In the genomic region with DNA sequence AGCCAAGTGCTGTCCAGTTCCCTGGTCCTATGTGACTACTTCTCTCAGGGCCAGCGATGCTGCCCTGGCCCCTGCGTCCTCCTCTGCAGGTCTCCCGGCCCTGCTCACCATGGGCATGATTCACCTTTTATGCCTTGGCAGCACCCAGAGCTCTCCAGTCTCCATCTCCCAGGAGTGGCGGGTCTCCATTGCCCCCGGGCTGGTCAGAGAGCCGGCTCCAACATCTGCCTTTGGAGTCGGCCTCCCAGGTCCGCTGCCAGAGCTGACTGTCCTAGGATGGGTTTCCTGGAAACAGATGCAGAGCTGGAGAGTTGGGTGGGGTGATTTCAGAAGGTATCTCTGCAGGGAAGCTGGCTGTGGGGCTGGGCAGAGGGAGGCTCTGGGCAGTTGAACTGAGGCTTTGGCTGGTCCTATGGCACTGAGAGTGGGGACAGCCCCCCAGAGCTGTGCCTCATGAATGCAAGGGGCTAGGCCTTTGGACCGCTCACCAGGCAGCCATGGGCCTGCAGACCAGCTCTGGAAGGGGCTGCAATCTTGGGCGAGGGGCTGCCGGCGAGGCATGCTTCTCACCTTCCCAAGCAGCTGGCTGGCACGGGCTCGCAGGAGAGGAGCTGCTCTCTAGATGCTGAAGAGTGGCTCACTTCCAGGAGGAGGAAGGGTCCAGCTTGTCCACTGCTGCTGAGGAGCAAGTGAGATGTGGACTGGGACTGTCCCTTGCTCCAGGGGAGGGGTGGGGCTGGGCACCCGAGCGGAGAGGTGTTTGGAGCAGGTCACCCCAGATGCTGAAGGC, we compare ENCODE assay signal across 17 cellular contexts. TPM values are rescaled to one million over a fixed set of nuclear protein-coding genes. Genes with fewer than 3 reads are reported as not detected.
DNase-seq lines count a peak whose midpoint lies in the region; ATAC-seq, FAIRE-seq and TF ChIP-seq lines count a peak whose summit lies in the region.
"Had no signal": no experiment of that assay in that cellular context is flagged by ENCODE, and none has a peak within 500 bp of the region (broad histone marks: within the 10 kb centered on the region; RNA-seq: fewer than 3 reads in every experiment).

No MANE protein-coding gene starts in this region.

- peak overlapping the region; percentile 85 for H3K4me2 ChIP-seq in HepG2 (ENCODE audit: low read depth, low read length)

- CTCF ChIA-PET in AG04450 (lab: Charles Lee), result interaction anchor here (1.0 kb wide), 1 partner anchor 9 kb away, joined by 3 read pairs; no protein-coding TSS in a partner anchor
- CTCF ChIA-PET in HepG2 (lab: Yijun Ruan, JAX; ENCODE audit: low intra/inter-chr PET ratio, low total read pairs), result no interaction called here

- H3K27ac ChIP-seq in AG04450 (ENCODE audit: low read depth, low read length), result peak overlapping the region; percentile 39
- no peak overlapping the region for H3K27ac ChIP-seq in HepG2 (ENCODE audit: extremely low read length, insufficient read depth, low read length)
- H3K27ac ChIP-seq in sigmoid colon, result peak overlapping the region; percentile 60 to 67 (median 64)

- no peak; the same call in 2 of the 3 replicates for ATAC-seq in HepG2
- no peak for ATAC-seq in HG03095 (IDR thresholded peaks at IDR 0.05; ENCODE audit: unreplicated experiment)
- no peak for ATAC-seq in HG02885 (IDR thresholded peaks at IDR 0.05; ENCODE audit: poor library complexity, unreplicated experiment)
- ATAC-seq: Panc1; stimulated activated naive CD8-positive, alpha-beta T cell treated with anti-CD3 and anti-CD28 coated beads, Interleukin-15, amount 100 ng/mL, for 72 hours had no signal

- POLR2A ChIA-PET in AG04450 (lab: Yijun Ruan, JAX) (interaction anchor here (0.8 to 1.4 kb wide), 4 partner anchors 9 to 49 kb away, joined by 3 to 5 read pairs (median 3); no protein-coding TSS in a partner anchor), HepG2 (lab: Yijun Ruan, JAX) (interaction anchor here (1.1 to 1.2 kb wide), 2 partner anchors 72 to 288 kb away, joined by 3 read pairs; a partner anchor contains a TSS)

- H3K27me3 ChIP-seq in AG04450 (ENCODE audit: control insufficient read depth, insufficient read depth, low read length), result peaks cover 2% of the 10 kb centered on the region
- H3K27me3 ChIP-seq in adipocyte (replicated peaks; ENCODE audit: control insufficient read depth, insufficient read depth, low read length), result no peaks in the 10 kb centered on the region
- H3K27me3 ChIP-seq in HepG2 (ENCODE audit: control insufficient read depth in 1 of 2, insufficient read depth in 2 of 2, low read length in 2 of 2), result peaks cover 0 to 14% of the 10 kb centered on the region in 2 experiments; a peak in 2 of 5 replicates
- no peaks in the 10 kb centered on the region for H3K27me3 ChIP-seq in sigmoid colon

- H3K9me3 ChIP-seq in AG04450 (ENCODE audit: control insufficient read depth, insufficient read depth, low read length) (no peaks in the 10 kb centered on the region; the same call in 1 of the 2 replicates), adipocyte (ENCODE audit: control insufficient read depth, low read length) (no peaks in the 10 kb centered on the region), HepG2 (ENCODE audit: low read length) (no peaks in the 10 kb centered on the region), sigmoid colon (no peaks in the 10 kb centered on the region)

- WGBS in HepG2 (ENCODE audit: low lambda C conversion rate), result 80% methylated on average over 6 of the region's 16 CpGs
- WGBS in sigmoid colon, 2 donors, result 81 to 86% methylated on average over 16 of the region's 16 CpGs

- no TSS peak for BruUV-seq in HepG2 (replicated peaks; lab: Mats Ljungman, UMichigan)

- in situ Hi-C loops in HepG2 (cut with HindIII; ENCODE audit: extremely low pct_ligation_motif_present, low pct_unique_long_range_greater_than_20kb), result no loop called here

- no peak overlapping the region for H2AFZ ChIP-seq in HepG2 (ENCODE audit: low read length)

- H3K9ac ChIP-seq in adipocyte (ENCODE audit: low read length) (peak overlapping the region; percentile 73), HepG2 (ENCODE audit: insufficient read depth, low read depth, low read length) (no peak overlapping the region)

- TF ChIP-seq CTCF in AG04450 (IDR thresholded peaks at IDR 0.05; ENCODE audit: low read depth, low read length), result no peak
- no peak for TF ChIP-seq CTCF in HepG2 (CRISPR knock-in tag; IDR thresholded peaks at IDR 0.05)
- TF ChIP-seq CTCF in sigmoid colon (IDR thresholded peaks at IDR 0.05), result no peak

- no peaks in the 10 kb centered on the region for H3K79me2 ChIP-seq in HepG2 (ENCODE audit: insufficient read depth, low read length)

- no peaks in the 10 kb centered on the region for H4K20me1 ChIP-seq in HepG2 (ENCODE audit: insufficient read depth, low read length)

- TF ChIP-seq RAD21 in HepG2 (CRISPR knock-in tag; IDR thresholded peaks at IDR 0.05), result no peak

- DNase-seq in AG04450 (ENCODE audit: low read depth, low spot score) (no peak), adipocyte (ENCODE audit: low read depth) (no peak), HepG2 (ENCODE audit: low spot score) (no peak), sigmoid colon (peak; percentile 63), OCI-M1 (lab: John Stamatoyannopoulos, UW) (no peak)
- no peak for DNase-seq in stimulated activated CD4-positive, alpha-beta T cell treated with anti-CD3 and anti-CD28 coated beads, Interleukin-4, amount 100 ng/mL, for 24 hours
- DNase-seq: activated CD4-positive, alpha-beta T cell treated with anti-CD3 and anti-CD28 coated beads, Interleukin-2, amount 10 ng/mL, durations not matched to agents 7 days and 5 days; Calu3; effector CD4-positive, alpha-beta T cell; Karpas-422; NCI-H187; NCI-H510A; T-helper 2 cell had no signal

- H3K4me1 ChIP-seq in adipocyte (ENCODE audit: control insufficient read depth, insufficient read depth, low read length) (peaks cover 29% of the 10 kb centered on the region), HepG2 (ENCODE audit: insufficient read depth, low read length) (peaks cover 70% of the 10 kb centered on the region), sigmoid colon (peaks cover 0 to 80% (median 79%) of the 10 kb centered on the region in 4 donors)

- TF ChIP-seq EP300 in HepG2 (IDR thresholded peaks at IDR 0.05; ENCODE audit: low read depth in 2 of 2, low read length in 2 of 2), result no peak
- TF ChIP-seq EP300 in HepG2 (CRISPR knock-in tag; IDR thresholded peaks at IDR 0.05; ENCODE audit: borderline replicate concordance), result no peak
- no peak for TF ChIP-seq EP300 in sigmoid colon (IDR thresholded peaks at IDR 0.05)

- intact Hi-C loops in HepG2 (cut with micrococcal nuclease; ENCODE audit: unreplicated experiment) (no loop called here), sigmoid colon (cut with DNase I) (no loop called here)

- TF ChIP-seq POLR2A in HepG2 (IDR thresholded peaks at IDR 0.05; ENCODE audit: insufficient read depth in 1 of 2, low read depth in 2 of 2, low read length in 2 of 2), result no peak
- no peak for TF ChIP-seq POLR2A in sigmoid colon (IDR thresholded peaks at IDR 0.05)

- H3K4me3 ChIP-seq in AG04450 (ENCODE audit: low read depth, low read length) (no peak overlapping the region), adipocyte (ENCODE audit: low read length) (no peak overlapping the region), HepG2 (replicated peaks in 1 of 3; ENCODE audit: insufficient read depth in 1 of 3, low read depth in 2 of 3, low read length in 3 of 3) (peak overlapping the region in 2 of 3 experiments; percentile 21 to 61; a peak in 1 of 6 replicates), sigmoid colon (no peak overlapping the region)

- FAIRE-seq in HepG2 (lab: Jason Lieb, UNC), result no peak

- H3K36me3 ChIP-seq in adipocyte (ENCODE audit: control insufficient read depth, insufficient read depth, low read length, severe bottlenecking) (no peaks in the 10 kb centered on the region), HepG2 (replicated peaks in 1 of 2; ENCODE audit: control insufficient read depth in 1 of 2, insufficient read depth in 2 of 2, low read length in 2 of 2) (no peaks in the 10 kb centered on the region), sigmoid colon (no peaks in the 10 kb centered on the region)

TF ChIP-seq in HepG2, 621 proteins besides CTCF, POLR2A, EP300 and RAD21 (continues in another document):
- TF ChIP-seq ZNF749 (CRISPR knock-in tag; IDR thresholded peaks at IDR 0.05; ENCODE audit: borderline replicate concordance) (0 out of 2 replicates have a peak, but pooled peaks have one; percentile 23), SMAD1 (CRISPR knock-in tag; IDR thresholded peaks at IDR 0.05; ENCODE audit: borderline replicate concordance, low read depth) (no peak)

RNA-seq across cellular contexts. Expression of a gene that starts 59.8 kb away (rescaled TPM):
- polyA plus RNA-seq in AG04450 (2011; rRNA removed) (22.4 and 34.1 TPM in 2 replicates), HepG2 (2011; rRNA removed) (34.5 and 42.2 TPM in 2 replicates), sigmoid colon (10 to 100 TPM; 12.0 to 25.1 (median 12.7) TPM)
- 31.3 and 39.9 TPM in 2 replicates for polyA minus RNA-seq in AG04450 (2011; rRNA and poly(A)+ RNA removed)
- total RNA-seq in HepG2 (2016; rRNA removed; fragmentation: Illumina TruSeq; extraction: Trizol) (68.4 and 84.6 TPM in 2 replicates), sigmoid colon (10 to 100 TPM; 13.2 to 27.4 (median 17.1) TPM)
- 8.0 TPM in 2 replicates for total RNA-seq in HepG2 (2016; cell fraction: cytosol; rRNA removed; fragmentation: Illumina TruSeq; extraction: Trizol; ENCODE audit: low read depth)
- 60.2 and 86.4 TPM in 2 replicates for total RNA-seq in HepG2 (2016; cell fraction: insoluble cytoplasmic fraction; rRNA removed; fragmentation: Illumina TruSeq; extraction: Trizol)
- 38.4 and 40.3 TPM in 2 replicates for total RNA-seq in HepG2 (2016; cell fraction: membrane; rRNA removed; fragmentation: Illumina TruSeq; extraction: Trizol)
- 59.1 and 66.3 TPM in 2 replicates for total RNA-seq in HepG2 (2016; cell fraction: nucleus; rRNA removed; fragmentation: Illumina TruSeq; extraction: Trizol)
- 35.2 and 53.7 TPM in 2 replicates for polyA plus RNA-seq in HepG2 (2011; cell fraction: cytosol; rRNA removed)
- 38.8 and 44.3 TPM in 2 replicates for polyA plus RNA-seq in HepG2 (2011; cell fraction: nucleus; rRNA removed)
- 50.2 and 79.5 TPM in 2 replicates for polyA plus RNA-seq in HepG2 (2012)
- polyA plus RNA-seq in HepG2 (2016; cell fraction: cytosol; fragmentation: Illumina TruSeq; extraction: Trizol; ENCODE audit: low read depth), result 5.2 and 5.6 TPM in 2 replicates
- 70.3 and 83.1 TPM in 2 replicates for polyA plus RNA-seq in HepG2 (2016; cell fraction: insoluble cytoplasmic fraction; fragmentation: Illumina TruSeq; extraction: Trizol; ENCODE audit: low read depth)
- 24.6 and 27.0 TPM in 2 replicates for polyA plus RNA-seq in HepG2 (2016; cell fraction: membrane; fragmentation: Illumina TruSeq; extraction: Trizol; ENCODE audit: low read depth)
- 106 and 113 TPM in 2 replicates for polyA plus RNA-seq in HepG2 (2016; cell fraction: nucleus; fragmentation: Illumina TruSeq; extraction: Trizol; ENCODE audit: insufficient read depth, low read depth)
- 7.6 and 148 TPM in 2 replicates for polyA minus RNA-seq in HepG2 (2011; rRNA and poly(A)+ RNA removed; ENCODE audit: low replicate concordance)
- polyA minus RNA-seq in HepG2 (2011; cell fraction: cytosol; rRNA and poly(A)+ RNA removed), result 47.4 and 52.3 TPM in 2 replicates
- 39.0 and 60.8 TPM in 2 replicates for polyA minus RNA-seq in HepG2 (2011; cell fraction: nucleus; rRNA and poly(A)+ RNA removed)

Comparison
In these comparisons a context has a peak if more than half of its experiments do, and no peak if none do; other contexts are left out.
1. H3K4me3 ChIP-seq: peak in HepG2 (2 of 3); none in AG04450 (single experiment), adipocyte (single experiment) and sigmoid colon (0 of 4).